In genomic region chr13:71285700-71286099, GRCh38 we compare ENCODE assay signal across 12 cellular contexts.
A peak's percentile ranks its signal among the peaks of the same experiment; 100 is the strongest.
DNase-seq lines count a peak whose midpoint lies in the region; ATAC-seq, FAIRE-seq and TF ChIP-seq lines count a peak whose summit lies in the region.
"Had no signal": no experiment of that assay in that cellular context is flagged by ENCODE, and none has a peak within 500 bp of the region (broad histone marks: within the 10 kb centered on the region; RNA-seq: fewer than 3 reads in every experiment).

No MANE protein-coding gene starts in this region.

- CTCF ChIA-PET in A673 (lab: Charles Lee), result interaction anchor here (0.6 kb wide), 1 partner anchor 343 kb away, joined by 4 read pairs; no protein-coding TSS in a partner anchor

- POLR2A ChIA-PET in A673 (lab: Charles Lee; ENCODE audit: low non-redundant PET), result no interaction called here

- H3K9ac ChIP-seq in kidney (ENCODE audit: low read length in 2 of 2), result no peak overlapping the region

- H3K27ac ChIP-seq in A673 (ENCODE audit: low read depth, low read length, poor library complexity, severe bottlenecking) (no peak overlapping the region), brain microvascular endothelial cell (no peak overlapping the region), kidney (ENCODE audit: low read depth in 2 of 2, low read length in 2 of 2) (no peak overlapping the region)
- H3K27ac ChIP-seq: C4-2B had no signal

- no TSS peak for BruUV-seq in A673 (replicated peaks; lab: Mats Ljungman, UMichigan)

- peak; percentile 56 for ATAC-seq in HG02678 (IDR thresholded peaks at IDR 0.05; ENCODE audit: unreplicated experiment)

- H3K4me1 ChIP-seq in A673 (ENCODE audit: insufficient read depth, low read length, poor library complexity, severe bottlenecking), result no peaks in the 10 kb centered on the region
- no peaks in the 10 kb centered on the region for H3K4me1 ChIP-seq in kidney (ENCODE audit: control insufficient read depth in 1 of 2, insufficient read depth in 1 of 2, low read depth in 1 of 2, low read length in 2 of 2)

- H3K4me3 ChIP-seq in A673 (ENCODE audit: low read depth, low read length, poor library complexity, severe bottlenecking) (no peak overlapping the region), brain microvascular endothelial cell (ENCODE audit: low read depth, low read length) (no peak overlapping the region), kidney (ENCODE audit: low read length in 2 of 2) (no peak overlapping the region)

- intact Hi-C loops in A673 (cut with micrococcal nuclease; ENCODE audit: unreplicated experiment) (no loop called here), head of caudate nucleus (cut with DNase I) (no loop called here), kidney (cut with DNase I) (no loop called here)

- H3K9me3 ChIP-seq in A673 (ENCODE audit: low read depth, low read length, poor library complexity, severe bottlenecking), result no peaks in the 10 kb centered on the region
- no peaks in the 10 kb centered on the region for H3K9me3 ChIP-seq in kidney (ENCODE audit: control insufficient read depth in 1 of 2, low read length in 2 of 2)

- H3K27me3 ChIP-seq in A673 (replicated peaks; ENCODE audit: insufficient read depth, low read depth, low read length, poor library complexity), result no peaks in the 10 kb centered on the region
- no peaks in the 10 kb centered on the region for H3K27me3 ChIP-seq in brain microvascular endothelial cell (replicated peaks)

- TF ChIP-seq CTCF in A673 (conservative IDR thresholded peaks at IDR 0.05; ENCODE audit: low read depth, low read length) (0 out of 2 replicates have a peak, but pooled peaks have one; percentile 22), GM10266 (IDR thresholded peaks at IDR 0.05; ENCODE audit: control insufficient read depth, insufficient read depth, low read depth, missing control alignments) (peak; percentile 52), brain microvascular endothelial cell (IDR thresholded peaks at IDR 0.05; ENCODE audit: low read depth, low read length, missing control alignments) (peak; percentile 11), kidney (IDR thresholded peaks at IDR 0.05; ENCODE audit: borderline replicate concordance, extremely low read depth, insufficient read depth) (no peak)

- in situ Hi-C loops in brain microvascular endothelial cell (cut with HindIII; ENCODE audit: low pct_ligation_motif_present, low sequenced_read_pairs), result no loop called here

- no peak for FAIRE-seq in kidney (lab: Jason Lieb, UNC)

- DNase-seq in A673 (ENCODE audit: low spot score) (peak; percentile 7), GM10266 (ENCODE audit: extremely low spot score) (no peak), brain microvascular endothelial cell (no peak), head of caudate nucleus (no peak), kidney (no peak), cerebellar nuclear complex (lab: John Stamatoyannopoulos, UW) (no peak)
- no peak for DNase-seq in effector CD8-positive, alpha-beta T cell (lab: John Stamatoyannopoulos, UW)
- DNase-seq: activated T-cell treated with anti-CD3 and anti-CD28 coated beads, Interleukin-2, amount 50 U/mL, for 1 hour; NCI-H446; SHP77 had no signal

- H3K36me3 ChIP-seq in A673 (ENCODE audit: insufficient read depth, low read length, poor library complexity, severe bottlenecking) (no peaks in the 10 kb centered on the region), brain microvascular endothelial cell (replicated peaks) (no peaks in the 10 kb centered on the region), kidney (ENCODE audit: control insufficient read depth in 1 of 2, insufficient read depth in 2 of 2, low read length in 2 of 2) (no peaks in the 10 kb centered on the region)
